In the genomic region with DNA sequence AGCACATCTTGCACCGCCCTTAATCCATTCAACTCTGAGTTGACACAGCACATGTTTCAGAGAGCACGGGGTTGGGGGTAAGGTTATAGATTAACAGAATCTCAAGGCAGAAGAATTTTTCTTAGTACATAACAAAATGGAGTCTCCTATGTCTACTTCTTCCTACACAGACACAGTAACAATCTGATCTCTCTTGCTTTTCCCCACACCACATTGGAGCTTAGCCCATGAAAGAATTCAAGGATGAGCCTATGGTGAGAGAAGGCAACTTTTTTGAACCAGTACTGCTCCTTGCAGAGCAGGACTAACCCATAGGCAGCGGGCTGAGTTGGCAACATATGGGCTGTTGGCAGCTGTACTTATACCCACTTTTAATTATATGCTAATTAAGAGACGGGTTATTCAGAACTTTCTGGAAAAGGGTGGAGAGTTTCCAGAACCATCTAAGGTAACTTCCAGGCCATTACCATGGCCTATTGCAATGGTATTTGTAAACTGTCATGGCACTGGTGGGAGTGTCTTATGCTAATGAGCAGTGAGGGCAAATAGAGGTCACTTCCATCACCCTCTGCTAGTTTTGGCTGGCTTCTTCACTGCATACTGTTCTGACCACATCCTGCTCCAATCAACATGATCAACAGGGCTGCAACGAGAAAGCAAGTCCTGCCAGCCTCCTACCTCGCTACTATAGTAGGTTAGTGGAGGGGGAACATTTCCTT, we compare ENCODE assay signal across 10 cellular contexts. TPM values are rescaled to one million over a fixed set of nuclear protein-coding genes. Genes with fewer than 3 reads are reported as not detected.
DNase-seq lines count a peak whose midpoint lies in the region; ATAC-seq, FAIRE-seq and TF ChIP-seq lines count a peak whose summit lies in the region.
"Not testable (repeated sequence)": the region's sequence is repeated elsewhere in the genome, so short reads cannot be mapped to it uniquely, and the experiment has no call there.
"Had no signal": no experiment of that assay in that cellular context is flagged by ENCODE, and none has a peak within 500 bp of the region (broad histone marks: within the 10 kb centered on the region; RNA-seq: fewer than 3 reads in every experiment).

No MANE protein-coding gene starts in this region.

- H3K27ac ChIP-seq in A549, result peak overlapping the region; percentile 81 to 82

- H3K9me3 Mint-ChIP-seq in HFFc6; activated naive CD4-positive, alpha-beta T cell treated with anti-CD3 and anti-CD28 coated beads, Interleukin-2, amount 50 U/mL, for 72 hours; natural killer cell: not testable (repeated sequence)

- not testable (repeated sequence) for TF ChIP-seq EP300 in A549 (IDR thresholded peaks at IDR 0.05)

- 35% methylated on average over 5 of the region's 6 CpGs for WGBS in A549 (ENCODE audit: missing lambda C conversion rate)

- intact Hi-C loops in natural killer cell (cut with micrococcal nuclease), result loop anchor here (1.0 kb wide), 3 partner anchors 22 to 52 kb away; no protein-coding TSS in a partner anchor

- TF ChIP-seq RAD21 in A549 (conservative IDR thresholded peaks at IDR 0.05 in 1 of 2, IDR thresholded peaks at IDR 0.05 in 1 of 2), result not testable (repeated sequence)

- H3K4me3 Mint-ChIP-seq in HFFc6, result not testable (repeated sequence)
- peak overlapping the region; percentile 70 for H3K4me3 Mint-ChIP-seq in natural killer cell

- TF ChIP-seq POLR2A in A549 (IDR thresholded peaks at IDR 0.05; ENCODE audit: low read length), result not testable (repeated sequence)

- TF ChIP-seq CTCF in A549 (IDR thresholded peaks at IDR 0.05); HFFc6 (IDR thresholded peaks at IDR 0.05); fibroblast of villous mesenchyme (IDR thresholded peaks at IDR 0.05; ENCODE audit: insufficient read depth, low read depth, low read length); natural killer cell (IDR thresholded peaks at IDR 0.05): not testable (repeated sequence)

- POLR2A ChIA-PET in A549 (lab: Yijun Ruan, JAX), result not testable (repeated sequence)

- not testable (repeated sequence) for H3K36me3 Mint-ChIP-seq in HFFc6 (ENCODE audit: low read depth); activated naive CD4-positive, alpha-beta T cell treated with anti-CD3 and anti-CD28 coated beads, Interleukin-2, amount 50 U/mL, for 72 hours; natural killer cell

- DNase-seq in A549 (ENCODE audit: low read depth in 1 of 2, low spot score in 1 of 2) (peak in 1 of 2 experiments; percentile 85), HFFc6 (peak; percentile 55), T-helper 1 cell (peak; percentile 22 to 84 (median 53)), fibroblast of villous mesenchyme (ENCODE audit: low read depth) (peak; percentile 92), natural killer cell (peak; percentile 56)
- peak; percentile 91 for DNase-seq in Jurkat, Clone E6-1 (ENCODE audit: low read depth, low spot score)
- DNase-seq in activated naive CD4-positive, alpha-beta T cell treated with anti-CD3 and anti-CD28 coated beads, Interleukin-2, amount 50 U/mL, for 72 hours (ENCODE audit: low spot score in 2 of 2), result not testable (repeated sequence)

- H3K4me1 ChIP-seq in A549, result peaks cover 50% of the 10 kb centered on the region

- FAIRE-seq in A549 (lab: Jason Lieb, UNC), result not testable (repeated sequence)

- H3K4me1 Mint-ChIP-seq in HFFc6 (ENCODE audit: low read depth), result peaks cover 15% of the 10 kb centered on the region
- peaks cover 64 to 65% of the 10 kb centered on the region in 2 donors for H3K4me1 Mint-ChIP-seq in natural killer cell

- H3K27me3 Mint-ChIP-seq in HFFc6 (ENCODE audit: insufficient read depth), result peaks cover 21% of the 10 kb centered on the region
- H3K27me3 Mint-ChIP-seq in natural killer cell (ENCODE audit: low read depth in 2 of 2), result not testable (repeated sequence)

- H3K27ac Mint-ChIP-seq in HFFc6, result not testable (repeated sequence)
- peak overlapping the region; percentile 26 to 44 for H3K27ac Mint-ChIP-seq in activated naive CD4-positive, alpha-beta T cell treated with anti-CD3 and anti-CD28 coated beads, Interleukin-2, amount 50 U/mL, for 72 hours
- peak overlapping the region; percentile 93 to 97 for H3K27ac Mint-ChIP-seq in natural killer cell

- CTCF ChIA-PET in A549 (lab: Yijun Ruan, JAX), result interaction anchor here (1.7 kb wide), 1 partner anchor 13 kb away, joined by 3 read pairs; no protein-coding TSS in a partner anchor

- H3K4me3 ChIP-seq in A549; fibroblast of villous mesenchyme (ENCODE audit: low read depth, low read length): not testable (repeated sequence)
- peak overlapping the region; percentile 15 for H3K4me3 ChIP-seq in Jurkat, Clone E6-1 (ENCODE audit: low read length)

- ATAC-seq in A549 (peak; percentile 74 to 86; a peak in 5 of 6 replicates), GM18517 (IDR thresholded peaks at IDR 0.05; ENCODE audit: unreplicated experiment) (peak; percentile 92), natural killer cell (peak; percentile 87 to 95 (median 94))
- ATAC-seq in activated naive CD4-positive, alpha-beta T cell treated with anti-CD3 and anti-CD28 coated beads, Interleukin-2, amount 50 U/mL, for 72 hours, result peak; percentile 75 to 80

- not testable (repeated sequence) for H3K9me3 ChIP-seq in A549

- H3K4me2 ChIP-seq in A549, result peak overlapping the region; percentile 68

TF ChIP-seq in A549, 52 proteins besides CTCF, POLR2A, EP300 and RAD21 (continues in another document):
- TF ChIP-seq ZSCAN20 (CRISPR knock-in tag; IDR thresholded peaks at IDR 0.05) (peak; percentile 100), FOXS1 (CRISPR knock-in tag; IDR thresholded peaks at IDR 0.05) (peak; percentile 100), RARB (CRISPR knock-in tag; IDR thresholded peaks at IDR 0.05) (peak; percentile 92), ZNF302 (CRISPR knock-in tag; IDR thresholded peaks at IDR 0.05) (peak; percentile 100), NPAS2 (CRISPR knock-in tag; IDR thresholded peaks at IDR 0.05; ENCODE audit: borderline replicate concordance) (peak; percentile 92), FOSL2 (CRISPR knock-in tag; IDR thresholded peaks at IDR 0.05) (peak; percentile 74), HOXB5 (CRISPR knock-in tag; IDR thresholded peaks at IDR 0.05) (peak; percentile 100), HEYL (CRISPR knock-in tag; IDR thresholded peaks at IDR 0.05) (peak; percentile 100)
- TF ChIP-seq FOSL2 (IDR thresholded peaks at IDR 0.05), result not testable (repeated sequence)

RNA-seq across cellular contexts. Expression of a gene that starts 5.4 kb away (rescaled TPM):
- polyA plus RNA-seq in A549 (2011; rRNA removed), result 1.6 and 2.4 TPM in 2 replicates
- 0.91 and 1.4 TPM in 2 replicates for polyA plus RNA-seq in A549 (2012; cell fraction: cytosol; rRNA removed)
- polyA plus RNA-seq in A549 (2012; cell fraction: nucleus; rRNA removed), result 0.48 and 0.80 TPM in 2 replicates
- 0.74 to 1.8 TPM (median 1.4 TPM) in 3 replicates for polyA plus RNA-seq in A549 (2017; fragmentation: RNase III; extraction: RNeasy Plus Mini Kit Qiagen cat#74134 plus additional on column Dnase treatment)
- polyA minus RNA-seq in A549 (2011; rRNA and poly(A)+ RNA removed), result 1.0 and 1.3 TPM in 2 replicates
- total RNA-seq in HFFc6 (2021; fragmentation: NEBNext Ultra II Directional; extraction: Animal tissue kit (Norgen Biotek cat#: 25700)), result 1 to 10 TPM in 1 of 6 experiments, under 1 TPM in 4, not detected in 1; 0.43 to 1.9 (median 0.82) TPM
- polyA plus RNA-seq in Jurkat, Clone E6-1 (2012; ENCODE audit: insufficient read depth, insufficient read length), result 8.0 TPM
- 10 to 100 TPM; 11.6 to 34.1 TPM for total RNA-seq in activated naive CD4-positive, alpha-beta T cell treated with anti-CD3 and anti-CD28 coated beads, Interleukin-2, amount 50 U/mL, for 72 hours
- total RNA-seq in fibroblast of villous mesenchyme, result 5.8 and 8.2 TPM in 2 replicates
- 100 to 1,000 TPM; 204 to 215 (median 210) TPM for total RNA-seq in natural killer cell

RNA-seq across cellular contexts. Expression of a gene that starts 25.3 kb away (rescaled TPM):
- polyA plus RNA-seq in A549 (2011; rRNA removed), result not detected in 2 replicates
- 0.03 and 0.05 TPM in 2 replicates for polyA plus RNA-seq in A549 (2012; cell fraction: cytosol; rRNA removed)
- polyA plus RNA-seq in A549 (2012; cell fraction: nucleus; rRNA removed), result 0.04 TPM in 1 of 2 replicates, not detected in the other
- not detected in 3 replicates for polyA plus RNA-seq in A549 (2017; fragmentation: RNase III; extraction: RNeasy Plus Mini Kit Qiagen cat#74134 plus additional on column Dnase treatment)
- not detected in 2 replicates for polyA minus RNA-seq in A549 (2011; rRNA and poly(A)+ RNA removed)
- total RNA-seq in HFFc6 (2021; fragmentation: NEBNext Ultra II Directional; extraction: Animal tissue kit (Norgen Biotek cat#: 25700)), result not detected
- not detected for polyA plus RNA-seq in Jurkat, Clone E6-1 (2012; ENCODE audit: insufficient read depth, insufficient read length)
- not detected for total RNA-seq in activated naive CD4-positive, alpha-beta T cell treated with anti-CD3 and anti-CD28 coated beads, Interleukin-2, amount 50 U/mL, for 72 hours
- total RNA-seq in fibroblast of villous mesenchyme, result not detected in 2 replicates
- total RNA-seq in natural killer cell, result 1 to 10 TPM in 1 of 3 donors, under 1 TPM in 2; 0.23 to 1.8 (median 0.38) TPM
- total RNA-seq: A673 had no signal

RNA-seq across cellular contexts. Expression of a gene that starts 31.9 kb away (rescaled TPM):
- polyA plus RNA-seq in A549 (2011; rRNA removed) (0.56 and 0.57 TPM in 2 replicates), A549 (2017; fragmentation: RNase III; extraction: RNeasy Plus Mini Kit Qiagen cat#74134 plus additional on column Dnase treatment) (0.14 to 0.42 TPM (median 0.26 TPM) in 3 replicates)
- polyA plus RNA-seq in A549 (2012; cell fraction: cytosol; rRNA removed), result 0.71 and 1.3 TPM in 2 replicates
- 1.6 and 1.8 TPM in 2 replicates for polyA plus RNA-seq in A549 (2012; cell fraction: nucleus; rRNA removed)
- polyA minus RNA-seq in A549 (2011; rRNA and poly(A)+ RNA removed), result 0.39 TPM in 1 of 2 replicates, not detected in the other
- not detected for total RNA-seq in HFFc6 (2021; fragmentation: NEBNext Ultra II Directional; extraction: Animal tissue kit (Norgen Biotek cat#: 25700))
- polyA plus RNA-seq in Jurkat, Clone E6-1 (2012; ENCODE audit: insufficient read depth, insufficient read length), result not detected
- total RNA-seq in activated naive CD4-positive, alpha-beta T cell treated with anti-CD3 and anti-CD28 coated beads, Interleukin-2, amount 50 U/mL, for 72 hours, result not detected
- total RNA-seq in fibroblast of villous mesenchyme (not detected in 2 replicates), natural killer cell (1 to 10 TPM; 1.6 to 5.6 (median 4.6) TPM)
- total RNA-seq: A673, skeletal muscle tissue had no signal

RNA-seq across cellular contexts. Expression of a gene that starts 40.3 kb away (rescaled TPM):
- 0.12 and 0.25 TPM in 2 replicates for polyA plus RNA-seq in A549 (2011; rRNA removed)
- 0.04 TPM in 1 of 2 replicates, not detected in the other for polyA plus RNA-seq in A549 (2012; cell fraction: cytosol; rRNA removed)
- polyA plus RNA-seq in A549 (2012; cell fraction: nucleus; rRNA removed), result not detected in 2 replicates
- polyA plus RNA-seq in A549 (2017; fragmentation: RNase III; extraction: RNeasy Plus Mini Kit Qiagen cat#74134 plus additional on column Dnase treatment), result 0.04 to 0.08 TPM in 2 of 3 replicates, not detected in the other
- polyA minus RNA-seq in A549 (2011; rRNA and poly(A)+ RNA removed), result 0.15 TPM in 1 of 2 replicates, not detected in the other
- total RNA-seq in HFFc6 (2021; fragmentation: NEBNext Ultra II Directional; extraction: Animal tissue kit (Norgen Biotek cat#: 25700)), result not detected
- polyA plus RNA-seq in Jurkat, Clone E6-1 (2012; ENCODE audit: insufficient read depth, insufficient read length), result not detected
- total RNA-seq in activated naive CD4-positive, alpha-beta T cell treated with anti-CD3 and anti-CD28 coated beads, Interleukin-2, amount 50 U/mL, for 72 hours, result not detected
- not detected in 2 replicates for total RNA-seq in fibroblast of villous mesenchyme
- 1 to 10 TPM in 1 of 3 donors, under 1 TPM in 2; 0.59 to 3.0 (median 0.95) TPM for total RNA-seq in natural killer cell
- total RNA-seq: A673 had no signal

Comparison
In these comparisons a context has a peak if more than half of its experiments do, and no peak if none do; other contexts are left out.
1. RNA of a gene that starts 5.4 kb away (total RNA-seq): 204 to 215 TPM in natural killer cell; 11.6 to 34.1 TPM in activated naive CD4-positive, alpha-beta T cell treated with anti-CD3 and anti-CD28 coated beads, Interleukin-2, amount 50 U/mL, for 72 hours, 5.8 to 8.2 TPM in fibroblast of villous mesenchyme and 0.43 to 1.9 TPM in HFFc6; every median in the first group is over 4 times any median in the second.
2. Peak in every context shown above with its lines, with median percentiles within 50 percentile points of each other: ATAC-seq.